Comparison of ENCODE assay signal across 15 cellular contexts in genomic region chr2:147483293-147483669, GRCh38.
DNase-seq lines count a peak whose midpoint lies in the region; ATAC-seq and TF ChIP-seq lines count a peak whose summit lies in the region.
"Had no signal": no experiment of that assay in that cellular context is flagged by ENCODE, and none has a peak within 500 bp of the region (broad histone marks: within the 10 kb centered on the region; RNA-seq: fewer than 3 reads in every experiment).

No MANE protein-coding gene starts in this region.

- no peak overlapping the region for H4K5ac ChIP-seq in mesendoderm (ENCODE audit: low read length)

- no peak overlapping the region for H3K56ac ChIP-seq in mesendoderm (ENCODE audit: low read length)

- no peak overlapping the region for H3K4me2 ChIP-seq in mesendoderm (ENCODE audit: low read length)

- no peaks in the 10 kb centered on the region for H3K27me3 Mint-ChIP-seq in endodermal cell (ENCODE audit: insufficient read depth)
- no peaks in the 10 kb centered on the region for H3K27me3 Mint-ChIP-seq in stimulated activated naive CD8-positive, alpha-beta T cell treated with anti-CD3 and anti-CD28 coated beads, Interleukin-15, amount 100 ng/mL, for 72 hours

- intact Hi-C loops in adrenal gland (cut with DNase I) = no loop called here

- no peaks in the 10 kb centered on the region for H3K9me3 Mint-ChIP-seq in endodermal cell
- no peaks in the 10 kb centered on the region for H3K9me3 Mint-ChIP-seq in stimulated activated naive CD8-positive, alpha-beta T cell treated with anti-CD3 and anti-CD28 coated beads, Interleukin-15, amount 100 ng/mL, for 72 hours

- H3K4me1 ChIP-seq in endodermal cell (ENCODE audit: control insufficient read depth, insufficient read depth, low read length) = peaks cover 10% of the 10 kb centered on the region
- peaks cover 22% of the 10 kb centered on the region for H3K4me1 ChIP-seq in mesendoderm (ENCODE audit: control insufficient read depth, low read depth, low read length)
- H3K4me1 ChIP-seq in adrenal gland (replicated peaks in 1 of 2) = no peaks in the 10 kb centered on the region
- H3K4me1 ChIP-seq in Peyer's patch = peaks cover 0 to 10% (median 0%) of the 10 kb centered on the region in 4 donors

- H3K9me3 ChIP-seq in endodermal cell (ENCODE audit: control insufficient read depth, low read length) (no peaks in the 10 kb centered on the region), adrenal gland (replicated peaks in 1 of 3) (no peaks in the 10 kb centered on the region), Peyer's patch (no peaks in the 10 kb centered on the region)

- H2BK120ac ChIP-seq in mesendoderm (ENCODE audit: low read depth, low read length) = no peak overlapping the region

- 81% methylated on average over 1 of the region's 1 CpG; no CpG with 5 or more reads in 1 of the 2 experiments for WGBS in endodermal cell (ENCODE audit: insufficient coverage in 1 of 2, insufficient read length in 1 of 2), 2 experiments
- WGBS in mesendoderm (ENCODE audit: extremely low coverage, insufficient coverage, low lambda C conversion rate) = no CpG with 5 or more reads among the region's 1 CpG
- 37 to 75% (median 51%) methylated on average over 1 of the region's 1 CpG for WGBS in adrenal gland, 4 donors

- no peak overlapping the region for H3K9ac ChIP-seq in endodermal cell (ENCODE audit: extremely low read depth, low read length, poor library complexity, severe bottlenecking)
- no peak overlapping the region for H3K9ac ChIP-seq in mesendoderm (ENCODE audit: low read length)

- peak overlapping the region; percentile 52 for H3K4ac ChIP-seq in mesendoderm (ENCODE audit: low read depth, low read length)

- peaks cover 37% of the 10 kb centered on the region for H3K4me1 Mint-ChIP-seq in endodermal cell
- no peaks in the 10 kb centered on the region for H3K4me1 Mint-ChIP-seq in stimulated activated naive CD8-positive, alpha-beta T cell treated with anti-CD3 and anti-CD28 coated beads, Interleukin-15, amount 100 ng/mL, for 72 hours

- peak; percentile 19 for TF ChIP-seq CTCF in C4-2B (conservative IDR thresholded peaks at IDR 0.05)
- TF ChIP-seq CTCF in LNCaP clone FGC (IDR thresholded peaks at IDR 0.05; ENCODE audit: control insufficient read depth, extremely low read depth, insufficient read depth) = peak; percentile 33
- peak; percentile 57 for TF ChIP-seq CTCF in endodermal cell (conservative IDR thresholded peaks at IDR 0.05)
- TF ChIP-seq CTCF in adrenal gland (IDR thresholded peaks at IDR 0.05) = no peak
- TF ChIP-seq CTCF in Peyer's patch (IDR thresholded peaks at IDR 0.05) = no peak

- peak overlapping the region; percentile 89 for H3K18ac ChIP-seq in mesendoderm (ENCODE audit: low read length)

- H2BK15ac ChIP-seq in mesendoderm (replicated peaks; ENCODE audit: low read depth) = peak overlapping the region; percentile 23

- no peak overlapping the region for H3K23ac ChIP-seq in mesendoderm (ENCODE audit: low read length)

- H3K27me3 ChIP-seq in endodermal cell (ENCODE audit: control insufficient read depth, insufficient read depth, low read length, poor library complexity, severe bottlenecking) (no peaks in the 10 kb centered on the region), mesendoderm (ENCODE audit: insufficient read depth, low read length, poor library complexity) (no peaks in the 10 kb centered on the region), adrenal gland (no peaks in the 10 kb centered on the region), Peyer's patch (no peaks in the 10 kb centered on the region)

- no peak for ATAC-seq in stimulated activated naive CD8-positive, alpha-beta T cell treated with anti-CD3 and anti-CD28 coated beads, Interleukin-15, amount 100 ng/mL, for 72 hours
- ATAC-seq: K562, Panc1, Right ventricle myocardium inferior had no signal

- H3K4me3 Mint-ChIP-seq in endodermal cell = no peak overlapping the region
- no peak overlapping the region for H3K4me3 Mint-ChIP-seq in stimulated activated naive CD8-positive, alpha-beta T cell treated with anti-CD3 and anti-CD28 coated beads, Interleukin-15, amount 100 ng/mL, for 72 hours

- DNase-seq in LNCaP clone FGC (ENCODE audit: low read depth) (no peak), endodermal cell (no peak), mesendoderm (no peak), adrenal gland (no peak), Peyer's patch (no peak), glomerular visceral epithelial cell (ENCODE audit: extremely low spot score) (no peak)
- DNase-seq in stimulated activated naive CD8-positive, alpha-beta T cell treated with anti-CD3 and anti-CD28 coated beads, Interleukin-15, amount 100 ng/mL, for 72 hours = no peak
- DNase-seq: DMS53, NCI-H1436, NCI-H2029 treated with DMSO at 0.1 percent for 48 hours had no signal

- H3K36me3 Mint-ChIP-seq in endodermal cell (ENCODE audit: low read depth) = no peaks in the 10 kb centered on the region

- no peaks in the 10 kb centered on the region for H3K79me1 ChIP-seq in mesendoderm (ENCODE audit: low read length)

- peak overlapping the region; percentile 66 for H2AK5ac ChIP-seq in mesendoderm (ENCODE audit: low read length)

- no peak for TF ChIP-seq POLR2A in adrenal gland (IDR thresholded peaks at IDR 0.05)
- no peak for TF ChIP-seq POLR2A in Peyer's patch (IDR thresholded peaks at IDR 0.05)

- H3K79me2 ChIP-seq in mesendoderm (ENCODE audit: control insufficient read depth, insufficient read depth, low read length) = no peaks in the 10 kb centered on the region

- no peaks in the 10 kb centered on the region for H3K36me3 ChIP-seq in endodermal cell (ENCODE audit: control insufficient read depth, insufficient read depth, low read length)
- no peaks in the 10 kb centered on the region for H3K36me3 ChIP-seq in mesendoderm (ENCODE audit: control insufficient read depth, insufficient read depth, low read length)
- no peaks in the 10 kb centered on the region for H3K36me3 ChIP-seq in adrenal gland (replicated peaks in 1 of 2)
- H3K36me3 ChIP-seq in Peyer's patch = no peaks in the 10 kb centered on the region

- H4K8ac ChIP-seq in mesendoderm (ENCODE audit: low read depth, low read length) = no peak overlapping the region

- H3K4me3 ChIP-seq in LNCaP clone FGC (ENCODE audit: low read depth, low read length) = no peak overlapping the region
- no peak overlapping the region for H3K4me3 ChIP-seq in endodermal cell (ENCODE audit: low read length)
- H3K4me3 ChIP-seq in mesendoderm (ENCODE audit: low read length) = no peak overlapping the region
- no peak overlapping the region for H3K4me3 ChIP-seq in adrenal gland
- no peak overlapping the region for H3K4me3 ChIP-seq in Peyer's patch
- H3K4me3 ChIP-seq: K562, SK-N-MC had no signal

- H3K27ac ChIP-seq in C4-2B (peak overlapping the region; percentile 60; the same call in 1 of the 2 replicates), endodermal cell (ENCODE audit: low read depth, low read length) (no peak overlapping the region), mesendoderm (ENCODE audit: low read depth, low read length) (no peak overlapping the region), adrenal gland (no peak overlapping the region), Peyer's patch (no peak overlapping the region)
- H3K27ac ChIP-seq: SK-N-MC had no signal

- H3K27ac Mint-ChIP-seq in endodermal cell = no peak overlapping the region
- no peak overlapping the region for H3K27ac Mint-ChIP-seq in stimulated activated naive CD8-positive, alpha-beta T cell treated with anti-CD3 and anti-CD28 coated beads, Interleukin-15, amount 100 ng/mL, for 72 hours

- peak overlapping the region; percentile 64 for H2BK5ac ChIP-seq in mesendoderm (ENCODE audit: low read length)

Comparison
In these comparisons a context has a peak if more than half of its experiments do, and no peak if none do; other contexts are left out.
1. CTCF ChIP-seq: peak in C4-2B (single experiment), LNCaP clone FGC (single experiment) and endodermal cell (single experiment); none in adrenal gland (0 of 6) and Peyer's patch (0 of 6).